Comparison of ENCODE assay signal across 8 cellular contexts in the genomic region with DNA sequence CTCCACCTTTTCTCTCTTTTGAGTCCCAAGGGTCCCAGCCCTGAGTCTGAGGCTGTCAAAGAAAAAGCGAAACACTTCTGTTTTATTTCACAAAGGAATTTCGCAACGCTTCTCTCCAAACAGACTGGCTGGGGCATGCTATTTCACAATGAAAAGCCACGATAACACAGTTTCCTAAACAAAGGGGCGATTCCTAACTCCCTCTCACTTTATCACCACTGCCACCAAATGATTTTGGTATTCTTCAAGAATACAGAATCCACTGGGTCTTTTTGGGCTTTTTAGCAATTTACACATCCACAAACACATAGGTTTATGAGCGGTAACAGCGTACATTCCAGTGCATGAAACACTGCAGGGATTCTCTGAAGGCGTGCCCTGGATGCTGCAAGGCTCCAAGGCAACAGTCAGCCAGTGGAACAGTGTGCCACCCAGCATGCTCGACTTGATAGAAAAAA.
DNase-seq lines count a peak whose midpoint lies in the region; ATAC-seq and TF ChIP-seq lines count a peak whose summit lies in the region.

No MANE protein-coding gene starts in this region.

- H3K9me3 Mint-ChIP-seq in stimulated activated naive B cell treated with anti-CD40 and anti-IgM and Interleukin-4, amounts not matched to agents 10 μg/mL and 1 μg/mL and 100 μg/mL, for 72 hours: no peaks in the 10 kb centered on the region

- no peak overlapping the region for H3K18ac ChIP-seq in IMR-90 (ENCODE audit: low read depth, low read length)

- H2AK5ac ChIP-seq in IMR-90 (ENCODE audit: low read depth, low read length): no peak overlapping the region

- H3K4me1 ChIP-seq in IMR-90 (ENCODE audit: control insufficient read depth, insufficient read depth, low read length) (peaks cover 9% of the 10 kb centered on the region), suprapubic skin (peaks cover 32% of the 10 kb centered on the region)

- H2AFZ ChIP-seq in IMR-90 (replicated peaks; ENCODE audit: low read length, poor library complexity): no peak overlapping the region

- 0% methylated on average over 4 of the region's 9 CpGs; no CpG with 5 or more reads in 1 of the 2 experiments for WGBS in IMR-90 (ENCODE audit: extremely low coverage in 2 of 2, insufficient read length in 1 of 2), 2 experiments
- WGBS in suprapubic skin: 18% methylated on average over 9 of the region's 9 CpGs

- H3K4me3 ChIP-seq in IMR-90 (ENCODE audit: insufficient read depth, low read depth, low read length) (no peak overlapping the region), astrocyte of the spinal cord (ENCODE audit: low read depth, low read length) (no peak overlapping the region), suprapubic skin (peak overlapping the region; percentile 10)

- in situ Hi-C loops in IMR-90 (cut with MboI; ENCODE audit: low sequenced_read_pairs) (no loop called here), astrocyte of the spinal cord (cut with HindIII; ENCODE audit: low sequenced_read_pairs) (no loop called here)

- no peak for TF ChIP-seq POLR2A in IMR-90 (IDR thresholded peaks at IDR 0.05; ENCODE audit: low read depth, low read length)
- TF ChIP-seq POLR2A in suprapubic skin (IDR thresholded peaks at IDR 0.05): no peak

- H3K27me3 ChIP-seq in IMR-90 (ENCODE audit: control insufficient read depth, insufficient read depth, low read length): peaks cover 52% of the 10 kb centered on the region
- H3K27me3 ChIP-seq in suprapubic skin: no peaks in the 10 kb centered on the region

- no peaks in the 10 kb centered on the region for H4K20me1 ChIP-seq in IMR-90 (ENCODE audit: insufficient read depth, low read length)

- TF ChIP-seq EP300 in suprapubic skin (IDR thresholded peaks at IDR 0.05): no peak

- CTCF ChIA-PET in IMR-90 (lab: Yijun Ruan, JAX): no interaction called here

- TF ChIP-seq CTCF in IMR-90 (conservative IDR thresholded peaks at IDR 0.05; ENCODE audit: low read depth, low read length) (no peak), astrocyte of the spinal cord (IDR thresholded peaks at IDR 0.05; ENCODE audit: low read depth, low read length) (no peak), suprapubic skin (IDR thresholded peaks at IDR 0.05) (no peak)

- DNase-seq in IMR-90 (peak; percentile 57), astrocyte of the spinal cord (ENCODE audit: low read depth, low spot score) (peak; percentile 40), left lobe of liver (ENCODE audit: low spot score) (peak; percentile 53), suprapubic skin (ENCODE audit: low spot score in 2 of 2) (no peak), LoVo (ENCODE audit: low spot score) (no peak)
- no peak for DNase-seq in stimulated activated naive B cell treated with anti-CD40 and anti-IgM and Interleukin-4, amounts not matched to agents 10 μg/mL and 1 μg/mL and 100 μg/mL, for 72 hours
- DNase-seq in stimulated activated CD4-positive, alpha-beta T cell treated with anti-CD3 and anti-CD28 coated beads, Interleukin-2, amount 100 ng/mL, for 48 hours: no peak
- no peak for DNase-seq in stimulated activated naive CD4-positive, alpha-beta T cell treated with Interleukin-2 at 50 U/mL for 16 hours (lab: John Stamatoyannopoulos, UW)

- intact Hi-C loops in IMR-90 (cut with micrococcal nuclease): no loop called here

- H4K91ac ChIP-seq in IMR-90 (ENCODE audit: insufficient read depth, low read depth, low read length): no peak overlapping the region

- no peak overlapping the region for H3K56ac ChIP-seq in IMR-90 (ENCODE audit: extremely low read depth, insufficient read depth, low read length)

- H3K14ac ChIP-seq in IMR-90 (replicated peaks; ENCODE audit: low read depth, low read length): no peak overlapping the region

- H3K27ac ChIP-seq in IMR-90 (ENCODE audit: insufficient read depth, low read length) (no peak overlapping the region), suprapubic skin (peak overlapping the region; percentile 39)

- ATAC-seq in IMR-90 (ENCODE audit: low read depth) (peak; percentile 83), left lobe of liver (peak; percentile 90)
- ATAC-seq in stimulated activated naive B cell treated with anti-CD40 and anti-IgM and Interleukin-4, amounts not matched to agents 10 μg/mL and 1 μg/mL and 100 μg/mL, for 72 hours (replicated peaks): no peak

- no peak overlapping the region for H3K27ac Mint-ChIP-seq in stimulated activated naive B cell treated with anti-CD40 and anti-IgM and Interleukin-4, amounts not matched to agents 10 μg/mL and 1 μg/mL and 100 μg/mL, for 72 hours

- H2BK15ac ChIP-seq in IMR-90 (ENCODE audit: low read depth, low read length): no peak overlapping the region

- H3K36me3 Mint-ChIP-seq in stimulated activated naive B cell treated with anti-CD40 and anti-IgM and Interleukin-4, amounts not matched to agents 10 μg/mL and 1 μg/mL and 100 μg/mL, for 72 hours: no peaks in the 10 kb centered on the region

- H3K9ac ChIP-seq in IMR-90 (ENCODE audit: low read depth, low read length): no peak overlapping the region

- H3K36me3 ChIP-seq in IMR-90 (ENCODE audit: control insufficient read depth, insufficient read depth, low read length) (no peaks in the 10 kb centered on the region), suprapubic skin (no peaks in the 10 kb centered on the region)

- H3K4ac ChIP-seq in IMR-90 (ENCODE audit: low read depth, low read length): no peak overlapping the region

- no peak overlapping the region for H2AK9ac ChIP-seq in IMR-90 (replicated peaks; ENCODE audit: low read depth, low read length, poor library complexity)

- BruUV-seq in IMR-90 (replicated peaks; lab: Mats Ljungman, UMichigan): no TSS peak

- no peak for TF ChIP-seq RAD21 in IMR-90 (IDR thresholded peaks at IDR 0.05; ENCODE audit: low read length)

- peak overlapping the region; percentile 89 for H3K4me2 ChIP-seq in IMR-90 (ENCODE audit: low read depth, low read length)

- no peak overlapping the region for H2BK120ac ChIP-seq in IMR-90 (ENCODE audit: low read depth, low read length)

- H4K5ac ChIP-seq in IMR-90 (ENCODE audit: low read depth, low read length): no peak overlapping the region

- H3K79me1 ChIP-seq in IMR-90 (ENCODE audit: low read depth in 1 of 2, low read length in 2 of 2): no peaks in the 10 kb centered on the region

- H3K4me1 Mint-ChIP-seq in stimulated activated naive B cell treated with anti-CD40 and anti-IgM and Interleukin-4, amounts not matched to agents 10 μg/mL and 1 μg/mL and 100 μg/mL, for 72 hours: peaks cover 32 to 41% of the 10 kb centered on the region in 2 donors

- no peaks in the 10 kb centered on the region for H3K9me1 ChIP-seq in IMR-90 (ENCODE audit: insufficient read depth, low read length)

- POLR2A ChIA-PET in IMR-90 (lab: Charles Lee; ENCODE audit: unreplicated experiment): no interaction called here

- no peak overlapping the region for H2BK5ac ChIP-seq in IMR-90 (ENCODE audit: low read depth, low read length, poor library complexity, severe bottlenecking)

- H3K4me3 Mint-ChIP-seq in stimulated activated naive B cell treated with anti-CD40 and anti-IgM and Interleukin-4, amounts not matched to agents 10 μg/mL and 1 μg/mL and 100 μg/mL, for 72 hours: no peak overlapping the region

- no peak overlapping the region for H2BK20ac ChIP-seq in IMR-90 (ENCODE audit: low read depth, low read length)

- no peak overlapping the region for H4K8ac ChIP-seq in IMR-90 (ENCODE audit: low read depth in 2 of 2, low read length in 2 of 2)

- no peak overlapping the region for H3K23ac ChIP-seq in IMR-90 (ENCODE audit: low read depth, low read length)

- H3K27me3 Mint-ChIP-seq in stimulated activated naive B cell treated with anti-CD40 and anti-IgM and Interleukin-4, amounts not matched to agents 10 μg/mL and 1 μg/mL and 100 μg/mL, for 72 hours: peaks cover 21 to 39% of the 10 kb centered on the region in 2 donors

- H3K9me3 ChIP-seq in IMR-90 (ENCODE audit: control insufficient read depth, insufficient read depth, low read length): no peaks in the 10 kb centered on the region
- H3K9me3 ChIP-seq in suprapubic skin: no peaks in the 10 kb centered on the region

- dilution Hi-C loops in IMR-90 (cut with HindIII; ENCODE audit: low sequenced_read_pairs, unreplicated experiment): no loop called here

TF ChIP-seq in IMR-90, 13 proteins besides CTCF, POLR2A, EP300 and RAD21:
- TF ChIP-seq CHD1 (IDR thresholded peaks at IDR 0.05; ENCODE audit: low read depth, low read length) (no peak), CEBPB (IDR thresholded peaks at IDR 0.05; ENCODE audit: low read depth, low read length) (peak; percentile 97), BHLHE40 (IDR thresholded peaks at IDR 0.05; ENCODE audit: low read depth, low read length) (0 out of 2 replicates have a peak, but pooled peaks have one; percentile 32)

Comparison
In these comparisons a context has a peak if more than half of its experiments do, and no peak if none do; other contexts are left out.
1. ATAC-seq: peak in IMR-90 (single experiment) and left lobe of liver (single experiment); none in stimulated activated naive B cell treated with anti-CD40 and anti-IgM and Interleukin-4, amounts not matched to agents 10 μg/mL and 1 μg/mL and 100 μg/mL, for 72 hours (0 of 2).
2. DNase-seq: peak in IMR-90 (single experiment), astrocyte of the spinal cord (single experiment) and left lobe of liver (single experiment); none in suprapubic skin (0 of 2), LoVo (single experiment), stimulated activated naive B cell treated with anti-CD40 and anti-IgM and Interleukin-4, amounts not matched to agents 10 μg/mL and 1 μg/mL and 100 μg/mL, for 72 hours (single experiment), stimulated activated CD4-positive, alpha-beta T cell treated with anti-CD3 and anti-CD28 coated beads, Interleukin-2, amount 100 ng/mL, for 48 hours (0 of 2) and stimulated activated naive CD4-positive, alpha-beta T cell treated with Interleukin-2 at 50 U/mL for 16 hours (single experiment).